1 cellular context compared by ENCODE assay signal in the genomic region with DNA sequence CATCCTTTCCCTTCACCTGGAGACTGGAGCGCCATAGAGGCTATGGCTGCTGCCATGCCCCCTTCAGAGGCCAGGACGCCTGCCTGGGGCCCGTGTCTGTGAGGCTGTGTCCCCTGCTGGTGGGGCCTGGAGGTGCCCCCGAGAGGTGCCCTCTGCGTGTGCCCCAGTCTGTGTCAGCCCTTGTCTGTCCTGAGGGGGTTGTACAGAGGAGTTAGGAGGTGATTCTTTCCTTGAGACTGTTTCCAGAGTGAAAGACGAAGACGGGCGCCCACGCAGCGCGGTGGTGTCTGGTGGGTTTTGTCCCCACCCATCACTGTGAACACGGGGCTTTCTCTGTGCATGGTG.
TF ChIP-seq lines count a peak whose summit lies in the region.

No MANE protein-coding gene starts in this region.

TF ChIP-seq in A549, 52 proteins besides CTCF, POLR2A, EP300 and RAD21:
- no peak for TF ChIP-seq EHF (CRISPR knock-in tag; IDR thresholded peaks at IDR 0.05)
- TF ChIP-seq ESRRA (IDR thresholded peaks at IDR 0.05; ENCODE audit: borderline replicate concordance, low read length), result no peak
- TF ChIP-seq, protein P1, sequence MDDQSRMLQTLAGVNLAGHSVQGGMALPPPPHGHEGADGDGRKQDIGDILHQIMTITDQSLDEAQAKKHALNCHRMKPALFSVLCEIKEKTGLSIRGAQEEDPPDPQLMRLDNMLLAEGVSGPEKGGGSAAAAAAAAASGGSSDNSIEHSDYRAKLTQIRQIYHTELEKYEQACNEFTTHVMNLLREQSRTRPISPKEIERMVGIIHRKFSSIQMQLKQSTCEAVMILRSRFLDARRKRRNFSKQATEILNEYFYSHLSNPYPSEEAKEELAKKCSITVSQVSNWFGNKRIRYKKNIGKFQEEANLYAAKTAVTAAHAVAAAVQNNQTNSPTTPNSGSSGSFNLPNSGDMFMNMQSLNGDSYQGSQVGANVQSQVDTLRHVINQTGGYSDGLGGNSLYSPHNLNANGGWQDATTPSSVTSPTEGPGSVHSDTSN (IDR thresholded peaks at IDR 0.05), result no peak
- no peak for TF ChIP-seq RNF2 (IDR thresholded peaks at IDR 0.05; ENCODE audit: borderline replicate concordance, low read depth)
- TF ChIP-seq HEYL (CRISPR knock-in tag; IDR thresholded peaks at IDR 0.05), result no peak
- TF ChIP-seq, protein P2, sequence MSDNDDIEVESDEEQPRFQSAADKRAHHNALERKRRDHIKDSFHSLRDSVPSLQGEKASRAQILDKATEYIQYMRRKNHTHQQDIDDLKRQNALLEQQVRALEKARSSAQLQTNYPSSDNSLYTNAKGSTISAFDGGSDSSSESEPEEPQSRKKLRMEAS (IDR thresholded peaks at IDR 0.05), result no peak
- TF ChIP-seq POLR2AphosphoS2 (conservative IDR thresholded peaks at IDR 0.05; ENCODE audit: low read length), result no peak
- TF ChIP-seq MAZ (IDR thresholded peaks at IDR 0.05; ENCODE audit: borderline replicate concordance, low read depth, low read length), result no peak
- no peak for TF ChIP-seq FOXS1 (CRISPR knock-in tag; IDR thresholded peaks at IDR 0.05)
- no peak for TF ChIP-seq RARB (CRISPR knock-in tag; IDR thresholded peaks at IDR 0.05)
- no peak for TF ChIP-seq ZNF302 (CRISPR knock-in tag; IDR thresholded peaks at IDR 0.05)
- TF ChIP-seq NR3C1 (IDR thresholded peaks at IDR 0.05), result no peak
- TF ChIP-seq RFX5 (IDR thresholded peaks at IDR 0.05), result no peak
- no peak for TF ChIP-seq RCOR1 (IDR thresholded peaks at IDR 0.05; ENCODE audit: low read depth, low read length)
- TF ChIP-seq NFE2L2 (conservative IDR thresholded peaks at IDR 0.05; ENCODE audit: low read length), result no peak
- no peak for TF ChIP-seq SREBF2 (IDR thresholded peaks at IDR 0.05)
- TF ChIP-seq JUN (IDR thresholded peaks at IDR 0.05), result no peak
- TF ChIP-seq CEBPB (IDR thresholded peaks at IDR 0.05), result no peak
